Comparison of ENCODE assay signal across 18 cellular contexts in genomic region chr3:189927975-189928895, GRCh38.
DNase-seq lines count a peak whose midpoint lies in the region; ATAC-seq, FAIRE-seq and TF ChIP-seq lines count a peak whose summit lies in the region.
"Had no signal": no experiment of that assay in that cellular context is flagged by ENCODE, and none has a peak within 500 bp of the region (broad histone marks: within the 10 kb centered on the region; RNA-seq: fewer than 3 reads in every experiment).

No MANE protein-coding gene starts in this region.

- no peak overlapping the region for H3K4me3 ChIP-seq in RWPE2 (ENCODE audit: severe bottlenecking)
- H3K4me3 ChIP-seq in epithelial cell of esophagus (ENCODE audit: low read length) = no peak overlapping the region
- H3K4me3 ChIP-seq in smooth muscle cell = no peak overlapping the region
- H3K4me3 ChIP-seq: ascending aorta, coronary artery, lower lobe of right lung had no signal

- no peaks in the 10 kb centered on the region for H4K20me1 ChIP-seq in smooth muscle cell (ENCODE audit: low read depth)

- H3K4me1 ChIP-seq in RWPE2 (ENCODE audit: insufficient read depth, poor library complexity, severe bottlenecking) (peaks cover 12% of the 10 kb centered on the region), smooth muscle cell (ENCODE audit: low read depth) (no peaks in the 10 kb centered on the region)
- H3K4me1 ChIP-seq: ascending aorta, lower lobe of right lung had no signal

- FAIRE-seq in urothelium cell line (lab: Jason Lieb, UNC) = no peak
- FAIRE-seq: small intestine had no signal

- H3K79me2 ChIP-seq in smooth muscle cell (ENCODE audit: low read depth) = no peaks in the 10 kb centered on the region

- DNase-seq in activated T-cell treated with anti-CD3 and anti-CD28 coated beads for 24 hours (ENCODE audit: low read depth) (peak; percentile 4), RWPE2 (ENCODE audit: low spot score) (no peak), epithelial cell of esophagus (ENCODE audit: low read depth) (peak; percentile 97), urothelium cell line (ENCODE audit: low spot score) (peak; percentile 27), HK-2 (ENCODE audit: unreplicated experiment) (no peak), NCI-H69 (lab: John Stamatoyannopoulos, UW) (no peak), smooth muscle cell (lab: John Stamatoyannopoulos, UW; ENCODE audit: unreplicated experiment) (no peak)
- no peak for DNase-seq in activated T-cell treated with anti-CD3 and anti-CD28 coated beads, Interleukin-2, amount 50 U/mL, for 1 hour
- DNase-seq: activated CD4-positive, alpha-beta T cell treated with anti-CD3 and anti-CD28 coated beads for 1 hour; CD4-positive, CD25-positive, alpha-beta regulatory T cell; DMS79; lower lobe of right lung; naive B cell; NCI-H774; Right ventricle myocardium superior; small intestine had no signal

- TF ChIP-seq CTCF in RWPE2 (IDR thresholded peaks at IDR 0.05; ENCODE audit: poor library complexity, severe bottlenecking) (no peak), epithelial cell of esophagus (IDR thresholded peaks at IDR 0.05; ENCODE audit: insufficient read depth, low read depth, low read length, missing control alignments) (no peak), smooth muscle cell (IDR thresholded peaks at IDR 0.05; ENCODE audit: borderline replicate concordance, insufficient read depth, poor library complexity, severe bottlenecking) (no peak)

- H3K9ac ChIP-seq in smooth muscle cell (ENCODE audit: low read depth) = no peak overlapping the region

- H3K36me3 ChIP-seq in RWPE2 (ENCODE audit: low read depth) (no peaks in the 10 kb centered on the region), smooth muscle cell (ENCODE audit: low read depth) (no peaks in the 10 kb centered on the region)
- H3K36me3 ChIP-seq: ascending aorta, lower lobe of right lung had no signal

- H3K27ac ChIP-seq in RWPE2 (ENCODE audit: poor library complexity, severe bottlenecking) (peak overlapping the region; percentile 22), smooth muscle cell (ENCODE audit: low read depth) (no peak overlapping the region)
- H3K27ac ChIP-seq: ascending aorta, coronary artery, lower lobe of right lung had no signal

- peak; percentile 69 for ATAC-seq in RWPE2 (ENCODE audit: low read depth)
- ATAC-seq: lower lobe of right lung had no signal

- H3K27me3 ChIP-seq in RWPE2 (ENCODE audit: insufficient read depth, poor library complexity, severe bottlenecking) (no peaks in the 10 kb centered on the region), smooth muscle cell (ENCODE audit: low read depth) (no peaks in the 10 kb centered on the region)
- H3K27me3 ChIP-seq: ascending aorta had no signal

- WGBS in smooth muscle cell (ENCODE audit: low lambda C conversion rate) = 75% methylated on average over 6 of the region's 6 CpGs

- H2AFZ ChIP-seq in smooth muscle cell (ENCODE audit: low read depth) = no peak overlapping the region

- no peaks in the 10 kb centered on the region for H3K9me3 ChIP-seq in RWPE2 (ENCODE audit: severe bottlenecking)
- no peaks in the 10 kb centered on the region for H3K9me3 ChIP-seq in smooth muscle cell (replicated peaks; ENCODE audit: low read depth)
- H3K9me3 ChIP-seq: ascending aorta, lower lobe of right lung had no signal

- H3K4me2 ChIP-seq in smooth muscle cell = no peak overlapping the region

- no peaks in the 10 kb centered on the region for H3F3A ChIP-seq in smooth muscle cell (ENCODE audit: low read depth)

Comparison
In these comparisons a context has a peak if more than half of its experiments do, and no peak if none do; other contexts are left out.
1. DNase-seq: peak in activated T-cell treated with anti-CD3 and anti-CD28 coated beads for 24 hours (single experiment), epithelial cell of esophagus (single experiment) and urothelium cell line (single experiment); none in activated T-cell treated with anti-CD3 and anti-CD28 coated beads, Interleukin-2, amount 50 U/mL, for 1 hour (single experiment), RWPE2 (single experiment), HK-2 (single experiment), NCI-H69 (single experiment) and smooth muscle cell (single experiment).